ENCODE assay signal across 9 cellular contexts in the genomic region with DNA sequence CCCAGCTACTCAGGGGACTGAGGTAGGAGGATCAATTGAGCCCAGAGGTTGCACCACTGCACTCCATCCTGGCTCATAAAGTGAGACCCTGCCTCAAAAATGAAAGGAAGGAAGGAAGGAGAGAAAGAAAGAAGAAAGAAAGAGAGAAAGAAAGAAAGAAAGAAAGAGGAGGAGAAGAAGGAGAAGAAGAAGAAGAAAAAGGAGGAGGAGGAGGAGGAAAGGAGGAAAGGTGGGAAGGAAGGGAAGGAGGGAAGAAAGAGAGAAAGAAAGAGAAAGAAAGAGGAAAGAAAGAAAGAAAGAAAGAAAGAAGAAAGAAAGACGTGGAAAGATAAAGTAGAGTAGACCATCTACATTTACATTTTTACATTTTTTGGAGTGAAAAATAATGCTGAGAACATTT. TPM values are rescaled to one million over a fixed set of nuclear protein-coding genes. Genes with fewer than 3 reads are reported as not detected.
"Had no signal": no experiment of that assay in that cellular context is flagged by ENCODE, and none has a peak within 500 bp of the region (broad histone marks: within the 10 kb centered on the region; RNA-seq: fewer than 3 reads in every experiment).

No MANE protein-coding gene starts in this region.

- FAIRE-seq: G401.6, GM12891, GM12892, GM18507, GM19239 had no signal

- ATAC-seq: GM12878 had no signal

- H3K4me3 ChIP-seq: GM12878 had no signal

- DNase-seq: GDM1, GF-D8 had no signal

RNA-seq across cellular contexts. Expression of gene FAM124B, which starts 39.8 kb away (rescaled TPM):
- total RNA-seq: G401, GM12878 had no signal
- polyA plus RNA-seq: GM12878 had no signal
